In genomic region chr2:47708801-47709499, GRCh38 we compare ENCODE assay signal across 15 cellular contexts.
DNase-seq lines count a peak whose midpoint lies in the region; ATAC-seq and TF ChIP-seq lines count a peak whose summit lies in the region.
"Had no signal": no experiment of that assay in that cellular context is flagged by ENCODE, and none has a peak within 500 bp of the region (broad histone marks: within the 10 kb centered on the region; RNA-seq: fewer than 3 reads in every experiment).

No MANE protein-coding gene starts in this region.

- CTCF ChIA-PET in activated naive CD4-positive, alpha-beta T cell treated with anti-CD3 and anti-CD28 coated beads, Interleukin-2, amount 10 ng/mL, durations not matched to agents 7 days and 5 days (lab: Charles Lee): no interaction called here

- no peak overlapping the region for H3K4me3 Mint-ChIP-seq in activated naive CD4-positive, alpha-beta T cell treated with anti-CD3 and anti-CD28 coated beads, Interleukin-2, amount 10 ng/mL, durations not matched to agents 7 days and 5 days

- DNase-seq in Karpas-422 (peak; percentile 39), ascending aorta (ENCODE audit: low spot score in 2 of 2) (no peak), nucleus accumbens (lab: John Stamatoyannopoulos, UW) (no peak)
- DNase-seq in activated naive CD4-positive, alpha-beta T cell treated with anti-CD3 and anti-CD28 coated beads, Interleukin-2, amount 10 ng/mL, durations not matched to agents 7 days and 5 days: no peak
- DNase-seq: AML-193; cortex of kidney; midbrain; NCI-H446; psoas muscle; stimulated activated CD4-positive, alpha-beta T cell treated with anti-CD3 and anti-CD28 coated beads, Interleukin-2, amount 100 ng/mL, for 24 hours; stimulated activated naive CD4-positive, alpha-beta T cell had no signal

- H3K79me2 ChIP-seq in Karpas-422 (ENCODE audit: low read length): peaks cover 29% of the 10 kb centered on the region

- H3K36me3 ChIP-seq in Karpas-422 (ENCODE audit: insufficient read depth, low read length) (peaks cover 58% of the 10 kb centered on the region), ascending aorta (no peaks in the 10 kb centered on the region)

- H3K9me3 Mint-ChIP-seq in activated naive CD4-positive, alpha-beta T cell treated with anti-CD3 and anti-CD28 coated beads, Interleukin-2, amount 10 ng/mL, durations not matched to agents 7 days and 5 days: no peaks in the 10 kb centered on the region

- no peaks in the 10 kb centered on the region for H3K4me1 Mint-ChIP-seq in activated naive CD4-positive, alpha-beta T cell treated with anti-CD3 and anti-CD28 coated beads, Interleukin-2, amount 10 ng/mL, durations not matched to agents 7 days and 5 days

- H3K9ac ChIP-seq in Karpas-422 (ENCODE audit: low read length): no peak overlapping the region

- ATAC-seq in GM18502 (IDR thresholded peaks at IDR 0.05; ENCODE audit: poor library complexity, unreplicated experiment) (peak; percentile 87), GM21360 (IDR thresholded peaks at IDR 0.05; ENCODE audit: unreplicated experiment) (peak; percentile 81), HG02885 (IDR thresholded peaks at IDR 0.05; ENCODE audit: poor library complexity, unreplicated experiment) (peak; percentile 87), GM19324 (IDR thresholded peaks at IDR 0.05; ENCODE audit: low FRiP score, unreplicated experiment) (no peak)
- ATAC-seq: psoas muscle had no signal

- no peaks in the 10 kb centered on the region for H3K27me3 Mint-ChIP-seq in activated naive CD4-positive, alpha-beta T cell treated with anti-CD3 and anti-CD28 coated beads, Interleukin-2, amount 10 ng/mL, durations not matched to agents 7 days and 5 days

- H3K4me1 ChIP-seq in Karpas-422 (ENCODE audit: low read length): peaks cover 18% of the 10 kb centered on the region
- no peaks in the 10 kb centered on the region for H3K4me1 ChIP-seq in ascending aorta
- H3K4me1 ChIP-seq: psoas muscle had no signal

- H3K27ac ChIP-seq in Karpas-422 (ENCODE audit: low read length) (peak overlapping the region; percentile 49), ascending aorta (no peak overlapping the region)
- H3K27ac ChIP-seq: psoas muscle had no signal

- H4K20me1 ChIP-seq in Karpas-422 (ENCODE audit: insufficient read depth, low read depth, low read length): no peaks in the 10 kb centered on the region

- intact Hi-C loops in ascending aorta (cut with DNase I): no loop called here

- H3K9me2 ChIP-seq in Karpas-422 (replicated peaks; ENCODE audit: insufficient read depth, low read length): no peaks in the 10 kb centered on the region

- H3K4me2 ChIP-seq in Karpas-422 (ENCODE audit: low read depth, low read length, poor library complexity, severe bottlenecking): no peak overlapping the region

- H3K4me3 ChIP-seq in Karpas-422 (ENCODE audit: low read length) (no peak overlapping the region), ascending aorta (no peak overlapping the region)
- H3K4me3 ChIP-seq: psoas muscle had no signal

- H3K27me3 ChIP-seq in Karpas-422 (ENCODE audit: low read length) (no peaks in the 10 kb centered on the region), ascending aorta (no peaks in the 10 kb centered on the region)

- no peak overlapping the region for H2AFZ ChIP-seq in Karpas-422 (ENCODE audit: low read length)

- H3K36me3 Mint-ChIP-seq in activated naive CD4-positive, alpha-beta T cell treated with anti-CD3 and anti-CD28 coated beads, Interleukin-2, amount 10 ng/mL, durations not matched to agents 7 days and 5 days: no peaks in the 10 kb centered on the region

- TF ChIP-seq CTCF in ascending aorta (IDR thresholded peaks at IDR 0.05): no peak

- H3K27ac Mint-ChIP-seq in activated naive CD4-positive, alpha-beta T cell treated with anti-CD3 and anti-CD28 coated beads, Interleukin-2, amount 10 ng/mL, durations not matched to agents 7 days and 5 days: no peak overlapping the region

- H3K9me3 ChIP-seq in Karpas-422 (ENCODE audit: low read length) (no peaks in the 10 kb centered on the region), ascending aorta (no peaks in the 10 kb centered on the region)
- H3K9me3 ChIP-seq: psoas muscle had no signal
